1 cellular context compared by ENCODE assay signal in genomic region chr1:109762039-109762585, GRCh38.
A peak's percentile ranks its signal among the peaks of the same experiment; 100 is the strongest.
TF ChIP-seq lines count a peak whose summit lies in the region.

No MANE protein-coding gene starts in this region.

TF ChIP-seq in GM12878, 131 proteins besides CTCF, POLR2A, EP300 and RAD21:
- peak; percentile 52; the same call in 1 of the 2 replicates for TF ChIP-seq SPI1 (IDR thresholded peaks at IDR 0.05; ENCODE audit: borderline replicate concordance, insufficient read depth, low read depth, low read length)
- no peak for TF ChIP-seq TARDBP (IDR thresholded peaks at IDR 0.05; ENCODE audit: borderline replicate concordance)
